1 cellular context compared by ENCODE assay signal in genomic region chr19:1046117-1046626, GRCh38.
TF ChIP-seq lines count a peak whose summit lies in the region.

No MANE protein-coding gene starts in this region.

TF ChIP-seq in HepG2, 621 proteins besides CTCF, POLR2A, EP300 and RAD21 (continued from another document and continues in another):
- TF ChIP-seq KIAA2018 (CRISPR knock-in tag; IDR thresholded peaks at IDR 0.05; ENCODE audit: borderline replicate concordance) (no peak), PAX8 (CRISPR knock-in tag; IDR thresholded peaks at IDR 0.05; ENCODE audit: borderline replicate concordance) (no peak), HOXA3 (CRISPR knock-in tag; IDR thresholded peaks at IDR 0.05) (peak; percentile 49), KLF12 (CRISPR knock-in tag; IDR thresholded peaks at IDR 0.05; ENCODE audit: borderline replicate concordance) (peak; percentile 75; the same call in 1 of the 2 replicates), TMF1 (CRISPR knock-in tag; IDR thresholded peaks at IDR 0.05; ENCODE audit: low read depth) (no peak), TFE3 (CRISPR knock-in tag; IDR thresholded peaks at IDR 0.05) (0 out of 2 replicates have a peak, but pooled peaks have one; percentile 48), FOXC1 (CRISPR knock-in tag; IDR thresholded peaks at IDR 0.05; ENCODE audit: borderline replicate concordance) (no peak), ZNF629 (CRISPR knock-in tag; conservative IDR thresholded peaks at IDR 0.05) (0 out of 2 replicates have a peak, but pooled peaks have one; percentile 14), THRA (CRISPR knock-in tag; IDR thresholded peaks at IDR 0.05; ENCODE audit: borderline replicate concordance) (no peak), NCOR1 (IDR thresholded peaks at IDR 0.05; ENCODE audit: borderline replicate concordance, low read length) (no peak), HNF4G (IDR thresholded peaks at IDR 0.05; ENCODE audit: borderline replicate concordance, low read depth, low read length) (peak; percentile 66; the same call in 1 of the 2 replicates), HNF4G (CRISPR knock-in tag; IDR thresholded peaks at IDR 0.05; ENCODE audit: borderline replicate concordance, low read depth) (peak; percentile 77; the same call in 1 of the 2 replicates), ZNF292 (CRISPR knock-in tag; IDR thresholded peaks at IDR 0.05; ENCODE audit: borderline replicate concordance, low read depth) (peak; percentile 40), PTBP1 (IDR thresholded peaks at IDR 0.05; ENCODE audit: low read depth, low read length, poor library complexity, severe bottlenecking) (no peak), SRF (IDR thresholded peaks at IDR 0.05; ENCODE audit: low read depth, low read length) (no peak), MAZ (IDR thresholded peaks at IDR 0.05; ENCODE audit: borderline replicate concordance, low read depth, low read length) (no peak), MAZ (CRISPR knock-in tag; IDR thresholded peaks at IDR 0.05; ENCODE audit: low read depth) (0 out of 2 replicates have a peak, but pooled peaks have one; percentile 20), NR1H2 (CRISPR knock-in tag; IDR thresholded peaks at IDR 0.05; ENCODE audit: borderline replicate concordance, low read depth) (no peak), BHLHE40 (IDR thresholded peaks at IDR 0.05; ENCODE audit: low read length) (peak; percentile 67), TBX3 (IDR thresholded peaks at IDR 0.05; ENCODE audit: borderline replicate concordance) (peak; percentile 49; the same call in 1 of the 2 replicates), ZSCAN29 (CRISPR knock-in tag; conservative IDR thresholded peaks at IDR 0.05) (no peak), ARID5B (CRISPR knock-in tag; IDR thresholded peaks at IDR 0.05) (no peak), ZBTB39 (CRISPR knock-in tag; IDR thresholded peaks at IDR 0.05) (0 out of 2 replicates have a peak, but pooled peaks have one; percentile 5), ZNF639 (CRISPR knock-in tag; conservative IDR thresholded peaks at IDR 0.05) (no peak), ZBTB4 (CRISPR knock-in tag; IDR thresholded peaks at IDR 0.05; ENCODE audit: borderline replicate concordance) (peak; percentile 82; the same call in 1 of the 2 replicates), ZNF790 (CRISPR knock-in tag; IDR thresholded peaks at IDR 0.05; ENCODE audit: borderline replicate concordance) (peak; percentile 80; the same call in 1 of the 2 replicates), TEAD2 (CRISPR knock-in tag; IDR thresholded peaks at IDR 0.05) (no peak), ZFAT (CRISPR knock-in tag; conservative IDR thresholded peaks at IDR 0.05) (no peak)
